In genomic region chr11:10750838-10751580, GRCh38 we compare ENCODE assay signal across 1 cellular context.
TF ChIP-seq lines count a peak whose summit lies in the region.

TSS of gene CTR9 (plus strand) at chr11:10751246. CDS start at chr11:10751413, 167 bp downstream.

TF ChIP-seq in K562, 482 proteins besides CTCF, POLR2A, EP300 and RAD21 (continued from another document and continues in another):
- no peak for TF ChIP-seq ZBTB34 (CRISPR knock-in tag; IDR thresholded peaks at IDR 0.05)
- TF ChIP-seq POU5F1 (IDR thresholded peaks at IDR 0.05; ENCODE audit: borderline replicate concordance, low read depth, low read length, partially characterized antibody), result peak; percentile 27
- peak in 1 of 2 experiments; percentile 61; a peak in 1 of 4 replicates for TF ChIP-seq TEAD1 (CRISPR knock-in tag; IDR thresholded peaks at IDR 0.05)
- peak in 2 of 3 experiments; percentile 89 to 97; a peak in 4 of 6 replicates for TF ChIP-seq ZBTB11 (CRISPR knock-in tag; IDR thresholded peaks at IDR 0.05)
- TF ChIP-seq TCFL5 (CRISPR knock-in tag; conservative IDR thresholded peaks at IDR 0.05), result no peak
- TF ChIP-seq FOXP4 (CRISPR knock-in tag; IDR thresholded peaks at IDR 0.05; ENCODE audit: borderline replicate concordance), result peak; percentile 91
- no peak for TF ChIP-seq CBX8 (IDR thresholded peaks at IDR 0.05; ENCODE audit: borderline replicate concordance, extremely low read depth, low read depth, low read length, poor library complexity, severe bottlenecking)
- TF ChIP-seq ZFX (CRISPR knock-in tag; IDR thresholded peaks at IDR 0.05), result peak; percentile 70
- no peak for TF ChIP-seq ZNF174 (CRISPR knock-in tag; IDR thresholded peaks at IDR 0.05)
- TF ChIP-seq ZBTB26 (CRISPR knock-in tag; IDR thresholded peaks at IDR 0.05), result no peak
- TF ChIP-seq OTX1 (CRISPR knock-in tag; IDR thresholded peaks at IDR 0.05), result no peak
- no peak for TF ChIP-seq HNRNPUL1 (IDR thresholded peaks at IDR 0.05; ENCODE audit: low read length)
- no peak for TF ChIP-seq RBM15 (IDR thresholded peaks at IDR 0.05; ENCODE audit: insufficient read depth, low read length)
- TF ChIP-seq SIRT6 (IDR thresholded peaks at IDR 0.05; ENCODE audit: low read depth, low read length), result no peak
- TF ChIP-seq SREBF1 (IDR thresholded peaks at IDR 0.05; ENCODE audit: borderline replicate concordance, low read depth, low read length), result peak; percentile 83
- peak; percentile 88 for TF ChIP-seq GMEB1 (CRISPR knock-in tag; IDR thresholded peaks at IDR 0.05)
- TF ChIP-seq U2AF1 (optimal IDR thresholded peaks at IDR 0.05; ENCODE audit: low read depth, low read length), result no peak
- no peak for TF ChIP-seq RBM34 (IDR thresholded peaks at IDR 0.05; ENCODE audit: borderline replicate concordance, insufficient read depth, low read length)
- no peak for TF ChIP-seq RBM25 (IDR thresholded peaks at IDR 0.05; ENCODE audit: low read depth, low read length, severe bottlenecking)
- TF ChIP-seq MAFK (IDR thresholded peaks at IDR 0.05; ENCODE audit: low read length), result no peak
- TF ChIP-seq KLF16 (IDR thresholded peaks at IDR 0.05), result no peak
- TF ChIP-seq ZNF140 (CRISPR knock-in tag; IDR thresholded peaks at IDR 0.05), result no peak
- peak in 1 of 2 experiments; percentile 35; a peak in 1 of 4 replicates for TF ChIP-seq SRF (CRISPR knock-in tag; IDR thresholded peaks at IDR 0.05)
- no peak for TF ChIP-seq FOXO4 (CRISPR knock-in tag; IDR thresholded peaks at IDR 0.05)
- no peak for TF ChIP-seq ZFP36 (IDR thresholded peaks at IDR 0.05; ENCODE audit: low read depth, low read length, partially characterized antibody)
- no peak for TF ChIP-seq TSHZ1 (CRISPR knock-in tag; IDR thresholded peaks at IDR 0.05)
- TF ChIP-seq NR4A1 (CRISPR knock-in tag; IDR thresholded peaks at IDR 0.05), result no peak
- no peak for TF ChIP-seq NR4A1 (tag; IDR thresholded peaks at IDR 0.05)
- TF ChIP-seq WHSC1 (IDR thresholded peaks at IDR 0.05; ENCODE audit: low read length), result no peak
- TF ChIP-seq PATZ1 (CRISPR knock-in tag; IDR thresholded peaks at IDR 0.05; ENCODE audit: borderline replicate concordance), result no peak
- no peak for TF ChIP-seq ZNF277 (CRISPR knock-in tag; IDR thresholded peaks at IDR 0.05; ENCODE audit: borderline replicate concordance)
- TF ChIP-seq CHAMP1 (IDR thresholded peaks at IDR 0.05), result no peak
- TF ChIP-seq FOXP1 (CRISPR knock-in tag; IDR thresholded peaks at IDR 0.05), result peak; percentile 95
- TF ChIP-seq NFRKB (IDR thresholded peaks at IDR 0.05; ENCODE audit: low read depth), result peak; percentile 73
- peak; percentile 33; the same call in 1 of the 2 replicates for TF ChIP-seq NCOR1 (IDR thresholded peaks at IDR 0.05)
- peak; percentile 45 to 72 for TF ChIP-seq E2F6 (IDR thresholded peaks at IDR 0.05; ENCODE audit: borderline replicate concordance in 1 of 2, extremely low read depth in 1 of 2, insufficient read depth in 1 of 2, insufficient read length in 1 of 2, low read depth in 1 of 2, low read length in 1 of 2, poor library complexity in 1 of 2, severe bottlenecking in 1 of 2)
- TF ChIP-seq TRIM24 (IDR thresholded peaks at IDR 0.05), result peak in 1 of 2 experiments; percentile 77; a peak in 2 of 4 replicates
